Comparison of ENCODE assay signal across 1 cellular context in genomic region chr10:24680647-24681475, GRCh38.
TF ChIP-seq lines count a peak whose summit lies in the region.

No MANE protein-coding gene starts in this region.

TF ChIP-seq in HepG2, 621 proteins besides CTCF, POLR2A, EP300 and RAD21 (continued from another document):
- TF ChIP-seq FOXA1 (IDR thresholded peaks at IDR 0.05) (0 out of 2 replicates have a peak, but pooled peaks have one; percentile 44), FOXA1 (CRISPR knock-in tag; IDR thresholded peaks at IDR 0.05) (peak; percentile 67), TCF7L2 (IDR thresholded peaks at IDR 0.05; ENCODE audit: low read depth, low read length) (peak; percentile 66; the same call in 1 of the 2 replicates), ZC3H13 (CRISPR knock-in tag; IDR thresholded peaks at IDR 0.05) (no peak), ARID3A (IDR thresholded peaks at IDR 0.05; ENCODE audit: low read depth, low read length) (peak; percentile 82), HNF1A (IDR thresholded peaks at IDR 0.05; ENCODE audit: low read depth) (no peak), HNF1A (CRISPR knock-in tag; IDR thresholded peaks at IDR 0.05; ENCODE audit: borderline replicate concordance) (peak; percentile 28; the same call in 1 of the 2 replicates), MXD3 (CRISPR knock-in tag; IDR thresholded peaks at IDR 0.05) (no peak), POLR2AphosphoS2 (IDR thresholded peaks at IDR 0.05; ENCODE audit: low read depth, low read length) (no peak), SOX13 (IDR thresholded peaks at IDR 0.05) (no peak), SOX13 (CRISPR knock-in tag; conservative IDR thresholded peaks at IDR 0.05 in 1 of 2, IDR thresholded peaks at IDR 0.05 in 1 of 2) (peak in 1 of 2 experiments; percentile 89; a peak in 2 of 4 replicates), KMT2A (CRISPR knock-in tag; IDR thresholded peaks at IDR 0.05) (no peak), HNF4A (CRISPR knock-in tag; IDR thresholded peaks at IDR 0.05) (peak; percentile 75), NFKBIZ (CRISPR knock-in tag; IDR thresholded peaks at IDR 0.05) (0 out of 2 replicates have a peak, but pooled peaks have one; percentile 26), ZNF609 (CRISPR knock-in tag; IDR thresholded peaks at IDR 0.05; ENCODE audit: borderline replicate concordance) (peak; percentile 69), ZNF792 (CRISPR knock-in tag; IDR thresholded peaks at IDR 0.05) (no peak), DPF2 (CRISPR knock-in tag; IDR thresholded peaks at IDR 0.05; ENCODE audit: borderline replicate concordance, low read depth) (0 out of 2 replicates have a peak, but pooled peaks have one; percentile 19), GATA4 (IDR thresholded peaks at IDR 0.05; ENCODE audit: borderline replicate concordance, low read depth) (peak; percentile 82; the same call in 1 of the 2 replicates), ZNF776 (CRISPR knock-in tag; IDR thresholded peaks at IDR 0.05) (no peak), NCOR1 (IDR thresholded peaks at IDR 0.05; ENCODE audit: borderline replicate concordance, low read length) (peak; percentile 67; the same call in 1 of the 2 replicates), ARID5B (CRISPR knock-in tag; IDR thresholded peaks at IDR 0.05) (peak; percentile 77), ZNF503 (CRISPR knock-in tag; IDR thresholded peaks at IDR 0.05) (0 out of 2 replicates have a peak, but pooled peaks have one; percentile 31), ARNTL (CRISPR knock-in tag; IDR thresholded peaks at IDR 0.05) (no peak), FOXP4 (CRISPR knock-in tag; IDR thresholded peaks at IDR 0.05) (peak; percentile 27; the same call in 1 of the 2 replicates)
